16 cellular contexts compared by ENCODE assay signal in genomic region chr16:27725271-27726010, GRCh38.
DNase-seq lines count a peak whose midpoint lies in the region; ATAC-seq and TF ChIP-seq lines count a peak whose summit lies in the region.
"Had no signal": no experiment of that assay in that cellular context is flagged by ENCODE, and none has a peak within 500 bp of the region (broad histone marks: within the 10 kb centered on the region; RNA-seq: fewer than 3 reads in every experiment).

No MANE protein-coding gene starts in this region.

- H3K27ac ChIP-seq in angular gyrus (ENCODE audit: low read depth, low read length) (peak overlapping the region; percentile 97), layer of hippocampus (ENCODE audit: low read depth, low read length) (peak overlapping the region; percentile 97), tibial nerve (peak overlapping the region in 3 of 4 donors; percentile 14 to 80 (median 67)), tibial artery (no peak overlapping the region)
- H3K27ac ChIP-seq: 22Rv1 had no signal

- TF ChIP-seq CTCF in tibial nerve (IDR thresholded peaks at IDR 0.05): no peak
- TF ChIP-seq CTCF in tibial artery (IDR thresholded peaks at IDR 0.05): no peak

- DNase-seq in NCI-H1694 (lab: John Stamatoyannopoulos, UW) (peak; percentile 70), NCI-H1694 treated with DMSO at 0.1 percent for 48 hours (lab: John Stamatoyannopoulos, UW) (no peak), tibial nerve (ENCODE audit: low spot score in 2 of 2) (no peak), NCI-H2227 (lab: John Stamatoyannopoulos, UW; ENCODE audit: unreplicated experiment) (no peak), tibial artery (no peak)
- DNase-seq: COR-L47, DMS79, H9, IMR-90, MV-4-11, NCI-H1436, NCI-H446 treated with DMSO at 0.1 percent for 48 hours had no signal

- H3K9me3 ChIP-seq in tibial nerve (no peaks in the 10 kb centered on the region), tibial artery (no peaks in the 10 kb centered on the region)

- H3K4me3 ChIP-seq in tibial nerve: no peak overlapping the region
- no peak overlapping the region for H3K4me3 ChIP-seq in tibial artery

- peaks cover 0 to 18% (median 0%) of the 10 kb centered on the region in 3 donors for H3K36me3 ChIP-seq in tibial nerve
- H3K36me3 ChIP-seq in tibial artery: peaks cover 0 to 24% (median 20%) of the 10 kb centered on the region in 3 donors

- no peak for TF ChIP-seq POLR2A in tibial nerve (IDR thresholded peaks at IDR 0.05)

- H3K27me3 ChIP-seq in layer of hippocampus (ENCODE audit: control insufficient read depth, insufficient read depth, low read length) (no peaks in the 10 kb centered on the region), tibial nerve (no peaks in the 10 kb centered on the region), tibial artery (no peaks in the 10 kb centered on the region)

- no peak for ATAC-seq in HG02588 (IDR thresholded peaks at IDR 0.05; ENCODE audit: unreplicated experiment)

- H3K4me1 ChIP-seq in tibial nerve: peaks cover 0 to 69% (median 39%) of the 10 kb centered on the region in 4 donors
- peaks cover 0 to 20% (median 15%) of the 10 kb centered on the region in 4 donors for H3K4me1 ChIP-seq in tibial artery

- 87 to 92% methylated on average over 15 of the region's 15 CpGs for WGBS in tibial nerve, 2 donors

- TF ChIP-seq EP300 in tibial nerve (IDR thresholded peaks at IDR 0.05): no peak

- intact Hi-C loops in tibial artery (cut with DNase I; ENCODE audit: low total_unique reads): no loop called here

Comparison
In these comparisons a context has a peak if more than half of its experiments do, and no peak if none do; other contexts are left out.
1. H3K27ac ChIP-seq: peak in angular gyrus (single experiment), layer of hippocampus (single experiment) and tibial nerve (3 of 4); none in tibial artery (0 of 2).